Comparison of ENCODE assay signal across 8 cellular contexts in genomic region chr15:98647774-98648653, GRCh38. TPM values are rescaled to one million over a fixed set of nuclear protein-coding genes. Genes with fewer than 3 reads are reported as not detected.
A peak's percentile ranks its signal among the peaks of the same experiment; 100 is the strongest.
DNase-seq lines count a peak whose midpoint lies in the region; ATAC-seq and TF ChIP-seq lines count a peak whose summit lies in the region.

Gene IGF1R (plus strand): TSS chr15:98648539. CDS start chr15:98649582, 1,043 bp downstream.

- no peaks in the 10 kb centered on the region for H3K9me3 Mint-ChIP-seq in activated T-cell treated with anti-CD3 and anti-CD28 coated beads, Interleukin-2, amount 50 U/mL, for 4 hours

- peak; percentile 6 for TF ChIP-seq POLR2A in esophagus muscularis mucosa (IDR thresholded peaks at IDR 0.05; ENCODE audit: low read depth)

- H3K9me3 ChIP-seq in HUES64 (ENCODE audit: insufficient read depth, low read depth, low read length) (no peaks in the 10 kb centered on the region), esophagus muscularis mucosa (no peaks in the 10 kb centered on the region), muscle layer of duodenum (ENCODE audit: control insufficient read depth in 1 of 2, low read length in 2 of 2) (no peaks in the 10 kb centered on the region)

- H3K9ac ChIP-seq in HUES64 (ENCODE audit: low read depth, low read length) = peak within 1 kb of the TSS; percentile 91

- H3K36me3 Mint-ChIP-seq in activated T-cell treated with anti-CD3 and anti-CD28 coated beads, Interleukin-2, amount 50 U/mL, for 4 hours (ENCODE audit: insufficient read depth) = no peaks in the 10 kb centered on the region

- DNase-seq in COR-L47 (lab: John Stamatoyannopoulos, UW) = peak; percentile 83
- DNase-seq in activated T-cell treated with anti-CD3 and anti-CD28 coated beads, Interleukin-2, amount 50 U/mL, for 4 hours = peak; percentile 84
- peak; percentile 94 for DNase-seq in esophagus muscularis mucosa (ENCODE audit: extremely low spot score)
- peak; percentile 63 to 72 for DNase-seq in stimulated activated CD8-positive, alpha-beta memory T cell treated with anti-CD3 and anti-CD28 coated beads, Interleukin-7, amount 100 ng/mL, for 1 hour (ENCODE audit: low read depth in 2 of 2)

- H3K27ac ChIP-seq in HUES64 (ENCODE audit: low read depth, low read length) (peak within 1 kb of the TSS; percentile 99), esophagus muscularis mucosa (replicated peaks in 1 of 4) (peak within 1 kb of the TSS; percentile 90 to 97 (median 94)), muscle layer of duodenum (ENCODE audit: low read length) (peak within 1 kb of the TSS; percentile 72)

- TF ChIP-seq EP300 in esophagus muscularis mucosa (IDR thresholded peaks at IDR 0.05) = no peak

- TF ChIP-seq CTCF in esophagus muscularis mucosa (IDR thresholded peaks at IDR 0.05) = peak in 1 of 3 experiments; percentile 14

- peak; percentile 55 for ATAC-seq in GM21423 (IDR thresholded peaks at IDR 0.05; ENCODE audit: unreplicated experiment)
- ATAC-seq in activated T-cell treated with anti-CD3 and anti-CD28 coated beads, Interleukin-2, amount 50 U/mL, for 4 hours = peak; percentile 53

- peaks cover 38% of the 10 kb centered on the region for H3K27me3 Mint-ChIP-seq in activated T-cell treated with anti-CD3 and anti-CD28 coated beads, Interleukin-2, amount 50 U/mL, for 4 hours (ENCODE audit: low read depth)

- WGBS in HUES64 = under 1% methylated on average over 101 of the region's 106 CpGs
- 2% methylated on average over 29 of the region's 106 CpGs for WGBS in esophagus muscularis mucosa

- H3K27me3 ChIP-seq in HUES64 (ENCODE audit: insufficient read depth, low read length) = no peaks in the 10 kb centered on the region
- no peaks in the 10 kb centered on the region for H3K27me3 ChIP-seq in esophagus muscularis mucosa
- peaks cover 3% of the 10 kb centered on the region for H3K27me3 ChIP-seq in muscle layer of duodenum (ENCODE audit: low read depth, low read length)

- H3K4me3 Mint-ChIP-seq in activated T-cell treated with anti-CD3 and anti-CD28 coated beads, Interleukin-2, amount 50 U/mL, for 4 hours = peak within 1 kb of the TSS; percentile 84

- no peaks in the 10 kb centered on the region for H3K36me3 ChIP-seq in HUES64 (ENCODE audit: insufficient read depth, low read length)
- H3K36me3 ChIP-seq in esophagus muscularis mucosa = no peaks in the 10 kb centered on the region
- H3K36me3 ChIP-seq in muscle layer of duodenum (ENCODE audit: control insufficient read depth in 1 of 2, insufficient read depth in 2 of 2, low read length in 2 of 2) = no peaks in the 10 kb centered on the region

- intact Hi-C loops in esophagus muscularis mucosa (cut with DNase I) = loop anchor here (2.0 to 10.0 kb wide), 4 partner anchors 99 to 429 kb away; no protein-coding TSS in a partner anchor

- peaks cover 26% of the 10 kb centered on the region for H3K4me1 ChIP-seq in HUES64 (ENCODE audit: insufficient read depth, low read length)
- peaks cover 6 to 33% (median 24%) of the 10 kb centered on the region in 4 donors for H3K4me1 ChIP-seq in esophagus muscularis mucosa
- H3K4me1 ChIP-seq in muscle layer of duodenum (ENCODE audit: control insufficient read depth in 1 of 2, insufficient read depth in 2 of 2, low read length in 2 of 2) = peaks cover 0 to 14% of the 10 kb centered on the region in 2 donors

- H3K4me3 ChIP-seq in HUES64 (ENCODE audit: low read length) = peak within 1 kb of the TSS; percentile 78
- H3K4me3 ChIP-seq in esophagus muscularis mucosa = peak within 1 kb of the TSS; percentile 74 to 94 (median 86)
- peak within 1 kb of the TSS; percentile 81 to 90 for H3K4me3 ChIP-seq in muscle layer of duodenum (ENCODE audit: low read depth in 1 of 2, low read length in 2 of 2)

- peaks cover 28% of the 10 kb centered on the region for H3K4me1 Mint-ChIP-seq in activated T-cell treated with anti-CD3 and anti-CD28 coated beads, Interleukin-2, amount 50 U/mL, for 4 hours (ENCODE audit: low read depth)

TF ChIP-seq in PFSK-1, 5 proteins besides CTCF, POLR2A, EP300 and RAD21:
- TF ChIP-seq SIN3A (IDR thresholded peaks at IDR 0.05; ENCODE audit: borderline replicate concordance, insufficient read depth, low read length) = 0 out of 2 replicates have a peak, but pooled peaks have one; percentile 21
- peak; percentile 88 for TF ChIP-seq FOXP2 (optimal IDR thresholded peaks at IDR 0.05; ENCODE audit: borderline replicate concordance, extremely low read depth, extremely low read length, insufficient read depth)
- TF ChIP-seq REST (IDR thresholded peaks at IDR 0.05; ENCODE audit: insufficient read depth in 1 of 2, low read depth in 2 of 2, low read length in 2 of 2) = no peak

RNA-seq across cellular contexts. Expression of gene IGF1R, which starts in this region (rescaled TPM):
- 29.5 TPM for polyA plus RNA-seq in HUES64 (2013, experiment 1 of 2)
- polyA plus RNA-seq in HUES64 (2013, experiment 2 of 2) = 34.0 TPM
- polyA plus RNA-seq in PFSK-1 (2012; ENCODE audit: insufficient read length, low read depth) = 37.4 TPM
- 10 to 100 TPM; 16.7 to 28.6 (median 25.1) TPM for total RNA-seq in activated T-cell treated with anti-CD3 and anti-CD28 coated beads, Interleukin-2, amount 50 U/mL, for 4 hours
- total RNA-seq in esophagus muscularis mucosa = 10 to 100 TPM; 33.6 to 95.3 (median 49.7) TPM

Comparison
In these comparisons a context has a peak if more than half of its experiments do, and no peak if none do; other contexts are left out.
1. Peak in every context shown above with its lines: DNase-seq, ATAC-seq, H3K4me3 ChIP-seq and H3K27ac ChIP-seq.